In the genomic region with DNA sequence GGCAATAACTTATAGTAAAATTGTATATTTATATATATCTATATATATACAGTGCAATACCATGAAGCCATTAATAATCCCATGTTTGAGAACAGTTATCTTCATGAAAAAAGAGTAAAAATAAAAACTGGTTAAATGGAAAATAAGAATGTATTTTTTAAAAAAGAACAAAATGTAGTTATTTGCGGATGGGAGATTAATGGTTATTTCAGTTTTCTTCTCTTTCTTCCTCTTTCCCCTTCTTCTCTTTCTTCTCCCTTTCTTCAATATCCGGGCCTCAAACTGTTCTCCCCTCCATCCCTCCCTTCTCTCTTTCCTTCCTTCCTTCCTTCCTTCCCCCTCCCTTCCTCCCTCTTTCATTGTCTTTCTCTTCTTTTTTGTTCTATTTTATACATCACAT, we compare ENCODE assay signal across 8 cellular contexts.
"Had no signal": no experiment of that assay in that cellular context is flagged by ENCODE, and none has a peak within 500 bp of the region (broad histone marks: within the 10 kb centered on the region; RNA-seq: fewer than 3 reads in every experiment).

No MANE protein-coding gene starts in this region.

- DNase-seq: GDM1, GF-D8 had no signal

- ATAC-seq: GM12878 had no signal

- H3K4me3 ChIP-seq: GM12878 had no signal

- FAIRE-seq: G401.6, GM12878, GM12891, GM12892, GM18507, GM19239 had no signal
